ENCODE assay signal across 19 cellular contexts in genomic region chr6:148272597-148272996, GRCh38.
DNase-seq lines count a peak whose midpoint lies in the region; TF ChIP-seq lines count a peak whose summit lies in the region.
"Had no signal": no experiment of that assay in that cellular context is flagged by ENCODE, and none has a peak within 500 bp of the region (broad histone marks: within the 10 kb centered on the region; RNA-seq: fewer than 3 reads in every experiment).

No MANE protein-coding gene starts in this region.

- TF ChIP-seq CTCF in WI38 (IDR thresholded peaks at IDR 0.05; ENCODE audit: low read depth, low read length) (no peak), fibroblast of mammary gland (conservative IDR thresholded peaks at IDR 0.05; ENCODE audit: control insufficient read depth, insufficient read depth, low read depth, low read length) (no peak)

- peak overlapping the region; percentile 66 for H3K9ac ChIP-seq in skeletal muscle satellite cell (ENCODE audit: low read depth, low read length)
- H3K9ac ChIP-seq: BLaER1 treated with 17β-estradiol and CSF1 and Interleukin-3, amounts not matched to agents 10 nM and 100 nM; KMS-11; neural progenitor cell had no signal

- H3K4me1 ChIP-seq in skeletal muscle satellite cell (ENCODE audit: control insufficient read depth, insufficient read depth, low read length): peaks cover 44% of the 10 kb centered on the region

- H3K36me3 ChIP-seq in skeletal muscle satellite cell (ENCODE audit: insufficient read depth, low read length): no peaks in the 10 kb centered on the region
- H3K36me3 ChIP-seq: BLaER1 treated with 17β-estradiol and CSF1 and Interleukin-3, amounts not matched to agents 10 nM and 100 nM; neural progenitor cell; thyroid gland had no signal

- DNase-seq in EH (ENCODE audit: low read depth) (peak; percentile 22), fibroblast of mammary gland (ENCODE audit: low read depth) (peak; percentile 34), occipital lobe (lab: John Stamatoyannopoulos, UW) (no peak)
- no peak for DNase-seq in stimulated activated CD4-positive, alpha-beta T cell treated with anti-CD3 and anti-CD28 coated beads, Interleukin-12 subunit alpha, Interleukin-12 subunit beta, amount 100 ng/mL, for 4 hours
- no peak for DNase-seq in activated CD4-positive, CD25-positive, alpha-beta regulatory T cell (lab: John Stamatoyannopoulos, UW)
- DNase-seq: activated CD4-positive, alpha-beta T cell treated with anti-CD3 and anti-CD28 coated beads for 4 hours; activated naive CD8-positive, alpha-beta T cell treated with anti-CD3 and anti-CD28 coated beads, Interleukin-2, amount 10 ng/mL, durations not matched to agents 7 days and 5 days; central memory CD4-positive, alpha-beta T cell; effector CD4-positive, alpha-beta T cell; left colon; NCI-H2029; NCI-H510A treated with DMSO at 0.1 percent for 48 hours; thyroid gland had no signal

- H3K4me3 ChIP-seq in WI38 (ENCODE audit: low read depth, low read length) (peak overlapping the region; percentile 55), fibroblast of mammary gland (ENCODE audit: control insufficient read depth, low read depth, low read length) (peak overlapping the region; percentile 75), skeletal muscle satellite cell (ENCODE audit: low read length) (peak overlapping the region; percentile 55)
- H3K4me3 ChIP-seq: BLaER1 treated with 17β-estradiol and CSF1 and Interleukin-3, amounts not matched to agents 10 nM and 100 nM; neural progenitor cell; thyroid gland had no signal

- no peak overlapping the region for H3K4me2 ChIP-seq in skeletal muscle satellite cell (ENCODE audit: low read length)
- H3K4me2 ChIP-seq: KMS-11, neural progenitor cell had no signal

- no peaks in the 10 kb centered on the region for H3K9me3 ChIP-seq in skeletal muscle satellite cell (replicated peaks; ENCODE audit: low read length)
- H3K9me3 ChIP-seq: BLaER1 treated with 17β-estradiol and CSF1 and Interleukin-3, amounts not matched to agents 10 nM and 100 nM; thyroid gland had no signal

- H3K27me3 ChIP-seq in skeletal muscle satellite cell (ENCODE audit: control insufficient read depth, insufficient read depth, low read length): no peaks in the 10 kb centered on the region
- H3K27me3 ChIP-seq: BLaER1 treated with 17β-estradiol and CSF1 and Interleukin-3, amounts not matched to agents 10 nM and 100 nM; foreskin keratinocyte; neural progenitor cell; thyroid gland had no signal

Comparison
In these comparisons a context has a peak if more than half of its experiments do, and no peak if none do; other contexts are left out.
1. DNase-seq: peak in EH (single experiment) and fibroblast of mammary gland (single experiment); none in occipital lobe (single experiment), stimulated activated CD4-positive, alpha-beta T cell treated with anti-CD3 and anti-CD28 coated beads, Interleukin-12 subunit alpha, Interleukin-12 subunit beta, amount 100 ng/mL, for 4 hours (single experiment) and activated CD4-positive, CD25-positive, alpha-beta regulatory T cell (0 of 4).
2. Peak in every context shown above with its lines, with median percentiles within 50 percentile points of each other: H3K4me3 ChIP-seq.